ENCODE assay signal across 8 cellular contexts in the genomic region with DNA sequence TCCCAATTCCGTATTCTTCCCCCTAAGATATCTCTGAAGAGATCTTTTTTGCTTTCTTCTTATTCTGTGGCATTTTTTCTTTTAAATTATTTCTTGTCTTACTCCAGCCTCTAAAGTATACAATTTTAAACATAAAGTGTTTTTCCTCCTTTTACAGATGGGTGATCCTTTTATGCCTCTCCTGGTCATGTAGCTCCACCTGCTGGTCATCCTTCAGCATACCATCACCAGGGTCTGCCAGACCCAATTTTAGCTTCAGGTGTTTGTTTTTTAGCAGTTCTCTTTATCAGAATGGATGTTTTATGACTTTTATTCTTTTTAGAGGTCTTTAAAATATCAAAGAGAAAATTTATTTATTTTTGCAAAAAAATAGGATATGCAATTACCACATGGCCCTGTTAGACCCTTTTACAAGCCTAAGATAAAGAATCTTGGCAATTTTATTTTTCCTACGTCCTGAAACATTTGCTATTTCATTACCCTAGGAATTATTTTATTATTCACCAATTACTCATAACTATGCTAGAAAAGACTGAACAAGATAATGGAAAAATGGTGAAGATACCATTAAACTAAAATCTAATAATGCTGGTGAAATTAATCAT. TPM values are rescaled to one million over a fixed set of nuclear protein-coding genes. Genes with fewer than 3 reads are reported as not detected.
A peak's percentile ranks its signal among the peaks of the same experiment; 100 is the strongest.
DNase-seq lines count a peak whose midpoint lies in the region; ATAC-seq lines count a peak whose summit lies in the region.

No MANE protein-coding gene starts in this region.

- POLR2A ChIA-PET in naive thymus-derived CD8-positive, alpha-beta T cell (lab: Charles Lee) = no interaction called here

- DNase-seq in AG08396 (ENCODE audit: low spot score) (peak; percentile 63), NCI-H526 treated with DMSO at 0.1 percent for 48 hours (lab: John Stamatoyannopoulos, UW) (peak; percentile 16), epidermal melanocyte (ENCODE audit: insufficient read length, low spot score) (peak; percentile 35)
- DNase-seq in activated CD8-positive, alpha-beta memory T cell treated with anti-CD3 and anti-CD28 coated beads for 24 hours = peak; percentile 67
- peak; percentile 23 to 73 (median 56) for DNase-seq in naive thymus-derived CD8-positive, alpha-beta T cell
- DNase-seq in stimulated activated naive CD4-positive, alpha-beta T cell treated with Interleukin-2 at 50 U/mL for 16 hours (lab: John Stamatoyannopoulos, UW) = peak; percentile 26

- peak overlapping the region in 1 of 10 donors; percentile 44 for H3K27ac Mint-ChIP-seq in naive thymus-derived CD8-positive, alpha-beta T cell

- H3K9me3 Mint-ChIP-seq in naive thymus-derived CD8-positive, alpha-beta T cell = no peaks in the 10 kb centered on the region

- peak; percentile 59 for ATAC-seq in GM18517 (IDR thresholded peaks at IDR 0.05; ENCODE audit: unreplicated experiment)
- peak; percentile 75 for ATAC-seq in HG03280 (IDR thresholded peaks at IDR 0.05; ENCODE audit: unreplicated experiment)
- ATAC-seq in naive thymus-derived CD8-positive, alpha-beta T cell = peak; percentile 57 to 69

- peaks cover 0 to 4% (median 0%) of the 10 kb centered on the region in 4 donors for H3K4me1 Mint-ChIP-seq in naive thymus-derived CD8-positive, alpha-beta T cell

- no peaks in the 10 kb centered on the region for H3K27me3 Mint-ChIP-seq in naive thymus-derived CD8-positive, alpha-beta T cell

- H3K36me3 Mint-ChIP-seq in naive thymus-derived CD8-positive, alpha-beta T cell = peaks cover 0 to 36% (median 7%) of the 10 kb centered on the region in 3 donors

- no peak overlapping the region for H3K4me3 Mint-ChIP-seq in naive thymus-derived CD8-positive, alpha-beta T cell

RNA-seq across cellular contexts. Expression of a gene that starts 55.4 kb away (rescaled TPM):
- 10 to 100 TPM; 25.7 to 28.5 TPM for total RNA-seq in naive thymus-derived CD8-positive, alpha-beta T cell
- 10 to 100 TPM; 10.9 to 13.4 (median 12.3) TPM for polyA plus RNA-seq in naive thymus-derived CD8-positive, alpha-beta T cell

RNA-seq across cellular contexts. Expression of a gene that starts 55.6 kb away (rescaled TPM):
- 10 to 100 TPM; 50.5 to 53.6 TPM for total RNA-seq in naive thymus-derived CD8-positive, alpha-beta T cell
- 1 to 10 TPM; 6.8 to 9.3 (median 7.6) TPM for polyA plus RNA-seq in naive thymus-derived CD8-positive, alpha-beta T cell

Comparison
In these comparisons a context has a peak if more than half of its experiments do, and no peak if none do; other contexts are left out.
1. Peak in every context shown above with its lines: DNase-seq and ATAC-seq.
2. DNase-seq: peak in every context shown above with its lines; median percentile 67 in activated CD8-positive, alpha-beta memory T cell treated with anti-CD3 and anti-CD28 coated beads for 24 hours; 63 in AG08396; 56 in naive thymus-derived CD8-positive, alpha-beta T cell; 35 in epidermal melanocyte; 26 in stimulated activated naive CD4-positive, alpha-beta T cell treated with Interleukin-2 at 50 U/mL for 16 hours; 16 in NCI-H526 treated with DMSO at 0.1 percent for 48 hours.